ENCODE assay signal across 19 cellular contexts in the genomic region with DNA sequence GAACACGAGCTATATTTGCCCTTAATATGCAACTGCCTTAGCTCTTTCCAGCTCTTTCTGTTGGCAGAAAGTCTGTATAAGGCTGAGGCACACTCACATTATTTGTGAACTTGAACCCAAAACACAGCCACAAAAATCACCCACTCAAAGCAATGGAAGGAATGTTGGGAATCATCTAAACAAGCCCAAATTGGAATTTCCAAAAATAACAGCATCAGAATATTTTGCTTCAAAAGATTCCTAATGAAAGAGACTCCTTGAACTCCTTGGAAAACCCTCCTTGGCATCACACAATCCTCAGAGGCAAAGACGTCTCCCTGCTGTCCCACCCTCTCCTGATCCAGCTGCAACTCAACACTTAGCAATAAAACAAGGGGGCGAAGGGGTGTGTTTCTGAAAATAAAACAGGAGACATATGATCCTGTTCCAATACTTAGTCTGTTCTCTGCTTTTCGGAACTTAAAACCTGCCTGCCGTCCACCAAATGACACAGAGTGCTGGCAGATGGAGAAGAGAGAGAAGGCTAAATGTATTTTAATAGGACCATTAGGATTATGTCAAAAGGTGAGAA.
DNase-seq lines count a peak whose midpoint lies in the region; ATAC-seq, FAIRE-seq and TF ChIP-seq lines count a peak whose summit lies in the region.
"Had no signal": no experiment of that assay in that cellular context is flagged by ENCODE, and none has a peak within 500 bp of the region (broad histone marks: within the 10 kb centered on the region; RNA-seq: fewer than 3 reads in every experiment).

No MANE protein-coding gene starts in this region.

- peak in 1 of 2 donors; percentile 32 for ATAC-seq in gastrocnemius medialis
- ATAC-seq in activated T-helper 17 cell treated with anti-CD3 and anti-CD28 coated beads, Interleukin-2, amount 50 U/mL, for 72 hours (replicated peaks): no peak
- ATAC-seq: effector memory CD8-positive, alpha-beta T cell; heart left ventricle had no signal

- no peak for TF ChIP-seq POLR2A in gastrocnemius medialis (IDR thresholded peaks at IDR 0.05)

- intact Hi-C loops in gastrocnemius medialis (cut with DNase I; ENCODE audit: low total_unique reads) (loop anchor here (2.0 to 10.0 kb wide), 4 partner anchors 138 to 590 kb away; no protein-coding TSS in a partner anchor), kidney (cut with DNase I) (no loop called here)

- H3K4me1 Mint-ChIP-seq in activated T-helper 17 cell treated with anti-CD3 and anti-CD28 coated beads, Interleukin-2, amount 50 U/mL, for 72 hours: peaks cover 5% of the 10 kb centered on the region
- H3K4me1 Mint-ChIP-seq in activated CD4-positive, alpha-beta T cell treated with anti-CD3 and anti-CD28 coated beads, Interleukin-2, amount 10 ng/mL, durations not matched to agents 7 days and 5 days: peaks cover 1% of the 10 kb centered on the region
- H3K4me1 Mint-ChIP-seq: activated naive CD8-positive, alpha-beta T cell treated with anti-CD3 and anti-CD28 coated beads for 36 hours had no signal

- H3K27me3 ChIP-seq in gastrocnemius medialis: no peaks in the 10 kb centered on the region
- H3K27me3 ChIP-seq: heart left ventricle, vagina had no signal

- H3K27me3 Mint-ChIP-seq in activated T-helper 17 cell treated with anti-CD3 and anti-CD28 coated beads, Interleukin-2, amount 50 U/mL, for 72 hours: no peaks in the 10 kb centered on the region
- H3K27me3 Mint-ChIP-seq in activated CD4-positive, alpha-beta T cell treated with anti-CD3 and anti-CD28 coated beads, Interleukin-2, amount 10 ng/mL, durations not matched to agents 7 days and 5 days: peaks cover 3% of the 10 kb centered on the region
- H3K27me3 Mint-ChIP-seq: activated naive CD8-positive, alpha-beta T cell treated with anti-CD3 and anti-CD28 coated beads for 36 hours; B cell had no signal

- H3K27ac ChIP-seq in gastrocnemius medialis (peak overlapping the region; percentile 87 to 97 (median 92)), kidney (ENCODE audit: low read depth in 2 of 2, low read length in 2 of 2) (no peak overlapping the region)
- H3K27ac ChIP-seq: heart left ventricle, vagina had no signal

- peaks cover 60 to 69% of the 10 kb centered on the region in 2 donors for H3K4me1 ChIP-seq in gastrocnemius medialis
- H3K4me1 ChIP-seq in kidney (ENCODE audit: control insufficient read depth in 1 of 2, insufficient read depth in 1 of 2, low read depth in 1 of 2, low read length in 2 of 2): peaks cover 0 to 3% of the 10 kb centered on the region in 2 donors
- H3K4me1 ChIP-seq: Caco-2 had no signal

- TF ChIP-seq CTCF in fibroblast of the aortic adventitia (IDR thresholded peaks at IDR 0.05; ENCODE audit: insufficient read depth, low read length) (no peak), gastrocnemius medialis (IDR thresholded peaks at IDR 0.05 in 4 of 5, conservative IDR thresholded peaks at IDR 0.05 in 1 of 5) (no peak), kidney (IDR thresholded peaks at IDR 0.05; ENCODE audit: borderline replicate concordance, extremely low read depth, insufficient read depth) (no peak)

- no peaks in the 10 kb centered on the region for H3K36me3 Mint-ChIP-seq in activated T-helper 17 cell treated with anti-CD3 and anti-CD28 coated beads, Interleukin-2, amount 50 U/mL, for 72 hours (ENCODE audit: low read depth)
- no peaks in the 10 kb centered on the region for H3K36me3 Mint-ChIP-seq in activated CD4-positive, alpha-beta T cell treated with anti-CD3 and anti-CD28 coated beads, Interleukin-2, amount 10 ng/mL, durations not matched to agents 7 days and 5 days (ENCODE audit: low read depth)
- H3K36me3 Mint-ChIP-seq: activated naive CD8-positive, alpha-beta T cell treated with anti-CD3 and anti-CD28 coated beads for 36 hours; immature natural killer cell had no signal

- POLR2A ChIA-PET in activated CD4-positive, alpha-beta T cell treated with anti-CD3 and anti-CD28 coated beads, Interleukin-2, amount 10 ng/mL, durations not matched to agents 7 days and 5 days (lab: Charles Lee): no interaction called here

- in situ Hi-C loops in gastrocnemius medialis (cut with MboI; ENCODE audit: low sequenced_read_pairs in 4 of 4): no loop called here

- H3K4me3 ChIP-seq in fibroblast of the aortic adventitia (ENCODE audit: low read depth, low read length) (no peak overlapping the region), gastrocnemius medialis (peak overlapping the region in 2 of 4 donors; percentile 7 to 14), kidney (ENCODE audit: low read length in 2 of 2) (no peak overlapping the region)
- H3K4me3 ChIP-seq: heart left ventricle, lung, vagina had no signal

- H3K9me3 ChIP-seq in gastrocnemius medialis: no peaks in the 10 kb centered on the region
- no peaks in the 10 kb centered on the region for H3K9me3 ChIP-seq in kidney (ENCODE audit: control insufficient read depth in 1 of 2, low read length in 2 of 2)
- H3K9me3 ChIP-seq: Caco-2, heart left ventricle, vagina had no signal

- no peaks in the 10 kb centered on the region for H3K9me3 Mint-ChIP-seq in activated T-helper 17 cell treated with anti-CD3 and anti-CD28 coated beads, Interleukin-2, amount 50 U/mL, for 72 hours
- H3K9me3 Mint-ChIP-seq in activated CD4-positive, alpha-beta T cell treated with anti-CD3 and anti-CD28 coated beads, Interleukin-2, amount 10 ng/mL, durations not matched to agents 7 days and 5 days: peaks cover 2% of the 10 kb centered on the region
- H3K9me3 Mint-ChIP-seq: activated naive CD8-positive, alpha-beta T cell treated with anti-CD3 and anti-CD28 coated beads for 36 hours; effector memory CD8-positive, alpha-beta T cell; immature natural killer cell had no signal

- peak; percentile 47 for DNase-seq in NCI-H2107 treated with DMSO at 0.1 percent for 48 hours (lab: John Stamatoyannopoulos, UW; ENCODE audit: unreplicated experiment)
- no peak for DNase-seq in NCI-H2107 (lab: John Stamatoyannopoulos, UW)
- peak; percentile 96 for DNase-seq in NCI-H524 treated with DMSO at 0.1 percent for 48 hours (lab: John Stamatoyannopoulos, UW)
- peak; percentile 21 for DNase-seq in fibroblast of the aortic adventitia (ENCODE audit: low read depth)
- DNase-seq in gastrocnemius medialis: peak in 1 of 2 donors; percentile 64
- no peak for DNase-seq in kidney
- DNase-seq in activated CD4-positive, alpha-beta T cell treated with anti-CD3 and anti-CD28 coated beads, Interleukin-2, amount 10 ng/mL, durations not matched to agents 7 days and 5 days: no peak
- DNase-seq: 8988T; activated CD4-positive, alpha-beta T cell treated with anti-CD3 and anti-CD28 coated beads for 1 hour; activated naive CD8-positive, alpha-beta T cell treated with anti-CD3 and anti-CD28 coated beads for 36 hours; Caco-2; effector memory CD8-positive, alpha-beta T cell; heart left ventricle; immature natural killer cell; substantia nigra had no signal

- H3K36me3 ChIP-seq in gastrocnemius medialis (no peaks in the 10 kb centered on the region), kidney (ENCODE audit: control insufficient read depth in 1 of 2, insufficient read depth in 2 of 2, low read length in 2 of 2) (no peaks in the 10 kb centered on the region)
- H3K36me3 ChIP-seq: heart left ventricle, vagina had no signal

- CTCF ChIA-PET in activated CD4-positive, alpha-beta T cell treated with anti-CD3 and anti-CD28 coated beads, Interleukin-2, amount 10 ng/mL, durations not matched to agents 7 days and 5 days (lab: Charles Lee): no interaction called here

- no peak overlapping the region for H3K4me3 Mint-ChIP-seq in activated T-helper 17 cell treated with anti-CD3 and anti-CD28 coated beads, Interleukin-2, amount 50 U/mL, for 72 hours
- no peak overlapping the region for H3K4me3 Mint-ChIP-seq in activated CD4-positive, alpha-beta T cell treated with anti-CD3 and anti-CD28 coated beads, Interleukin-2, amount 10 ng/mL, durations not matched to agents 7 days and 5 days
- H3K4me3 Mint-ChIP-seq: activated naive CD8-positive, alpha-beta T cell treated with anti-CD3 and anti-CD28 coated beads for 36 hours; B cell; effector memory CD8-positive, alpha-beta T cell; immature natural killer cell had no signal

- no peak overlapping the region for H3K9ac ChIP-seq in kidney (ENCODE audit: low read length in 2 of 2)

- H3K27ac Mint-ChIP-seq in activated T-helper 17 cell treated with anti-CD3 and anti-CD28 coated beads, Interleukin-2, amount 50 U/mL, for 72 hours: no peak overlapping the region
- no peak overlapping the region for H3K27ac Mint-ChIP-seq in activated CD4-positive, alpha-beta T cell treated with anti-CD3 and anti-CD28 coated beads, Interleukin-2, amount 10 ng/mL, durations not matched to agents 7 days and 5 days
- H3K27ac Mint-ChIP-seq: activated naive CD8-positive, alpha-beta T cell treated with anti-CD3 and anti-CD28 coated beads for 36 hours; B cell; effector memory CD8-positive, alpha-beta T cell; immature natural killer cell had no signal

- FAIRE-seq in kidney (lab: Jason Lieb, UNC): no peak

Comparison
In these comparisons a context has a peak if more than half of its experiments do, and no peak if none do; other contexts are left out.
1. DNase-seq: peak in NCI-H2107 treated with DMSO at 0.1 percent for 48 hours (single experiment), NCI-H524 treated with DMSO at 0.1 percent for 48 hours (single experiment) and fibroblast of the aortic adventitia (single experiment); none in NCI-H2107 (single experiment), kidney (single experiment) and activated CD4-positive, alpha-beta T cell treated with anti-CD3 and anti-CD28 coated beads, Interleukin-2, amount 10 ng/mL, durations not matched to agents 7 days and 5 days (single experiment).
2. H3K27ac ChIP-seq: peak in gastrocnemius medialis (4 of 4); none in kidney (0 of 2).